In the genomic region with DNA sequence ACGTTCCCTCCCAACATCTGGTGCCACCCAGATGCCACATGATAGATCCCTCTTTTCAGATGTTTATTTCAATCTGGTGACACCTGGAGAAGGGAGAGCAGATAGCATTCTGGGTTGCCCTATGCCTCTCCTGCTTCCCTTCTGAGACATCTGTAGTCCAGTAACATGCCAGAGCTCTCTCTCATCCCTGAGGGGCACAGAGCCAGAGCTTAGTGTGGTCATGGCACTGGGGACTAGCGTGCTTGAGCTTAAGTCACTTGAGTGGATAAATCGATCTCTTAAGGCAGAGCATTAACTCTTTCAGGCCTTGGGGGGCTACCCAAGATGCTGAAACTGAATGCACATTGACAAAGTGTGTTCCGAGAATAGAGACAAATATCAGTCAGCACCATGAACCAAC, we compare ENCODE assay signal across 18 cellular contexts. TPM values are rescaled to one million over a fixed set of nuclear protein-coding genes. Genes with fewer than 3 reads are reported as not detected.
"Had no signal": no experiment of that assay in that cellular context is flagged by ENCODE, and none has a peak within 500 bp of the region (broad histone marks: within the 10 kb centered on the region; RNA-seq: fewer than 3 reads in every experiment).

No MANE protein-coding gene starts in this region.

- H3K9me3 Mint-ChIP-seq: activated naive CD8-positive, alpha-beta T cell treated with anti-CD3 and anti-CD28 coated beads for 36 hours; effector memory CD8-positive, alpha-beta T cell had no signal

- ATAC-seq: activated CD4-positive, CD25-positive, alpha-beta regulatory T cell treated with anti-CD3 and anti-CD28 coated beads, Interleukin-2, amount 50 U/mL, for 24 hours; effector memory CD8-positive, alpha-beta T cell; gastrocnemius medialis; heart left ventricle had no signal

- DNase-seq: activated naive CD8-positive, alpha-beta T cell treated with anti-CD3 and anti-CD28 coated beads for 36 hours; amniotic stem cell; dermis blood vessel endothelial cell; effector memory CD8-positive, alpha-beta T cell; esophagus squamous epithelium; gastrocnemius medialis; heart left ventricle; left ventricle myocardium inferior; naive B cell; retina; stimulated activated CD8-positive, alpha-beta memory T cell treated with anti-CD3 and anti-CD28 coated beads, Interleukin-4, amount 100 ng/mL, for 48 hours; stimulated activated naive CD4-positive, alpha-beta T cell; thyroid gland had no signal

- H3K36me3 Mint-ChIP-seq: activated naive CD8-positive, alpha-beta T cell treated with anti-CD3 and anti-CD28 coated beads for 36 hours; naive B cell had no signal

- H3K4me1 Mint-ChIP-seq: activated naive CD8-positive, alpha-beta T cell treated with anti-CD3 and anti-CD28 coated beads for 36 hours; naive B cell had no signal

- H3K4me3 ChIP-seq: esophagus squamous epithelium, gastrocnemius medialis, heart left ventricle, left ventricle myocardium inferior, thyroid gland had no signal

- H3K27ac Mint-ChIP-seq: activated naive CD8-positive, alpha-beta T cell treated with anti-CD3 and anti-CD28 coated beads for 36 hours; activated T-helper 1 cell treated with anti-CD3 and anti-CD28 coated beads, Interleukin-12 subunit alpha, Interleukin-12 subunit beta, Interleukin-2, Interleukin-4 antibody, amounts not matched to agents 30 ng/mL and 10 ng/mL and 1 ng/mL, durations not matched to agents 14 hours and 24 hours and 36 hours; effector memory CD8-positive, alpha-beta T cell; naive B cell had no signal

- H3K4me3 Mint-ChIP-seq: activated naive CD8-positive, alpha-beta T cell treated with anti-CD3 and anti-CD28 coated beads for 36 hours; activated T-helper 1 cell treated with anti-CD3 and anti-CD28 coated beads, Interleukin-12 subunit alpha, Interleukin-12 subunit beta, Interleukin-2, Interleukin-4 antibody, amounts not matched to agents 30 ng/mL and 10 ng/mL and 1 ng/mL, durations not matched to agents 14 hours and 24 hours and 36 hours; effector memory CD8-positive, alpha-beta T cell; naive B cell; neural crest cell had no signal

RNA-seq across cellular contexts. Expression of gene WNT2, which starts 47.9 kb away (rescaled TPM):
- total RNA-seq: activated CD8-positive, alpha-beta memory T cell treated with anti-CD3 and anti-CD28 coated beads for 36 hours; activated naive CD8-positive, alpha-beta T cell treated with anti-CD3 and anti-CD28 coated beads for 36 hours; activated T-helper 1 cell treated with anti-CD3 and anti-CD28 coated beads, Interleukin-12 subunit alpha, Interleukin-12 subunit beta, Interleukin-2, Interleukin-4 antibody, amounts not matched to agents 30 ng/mL and 10 ng/mL and 1 ng/mL, durations not matched to agents 14 hours and 24 hours and 36 hours; dermis blood vessel endothelial cell; esophagus squamous epithelium; gastrocnemius medialis; neural crest cell; T-helper 1 cell treated with Interleukin-12 subunit alpha and Interleukin-12 subunit beta and Interleukin-4 antibody, amounts not matched to agents 30 ng/mL and 1 ng/mL, for 36 hours had no signal
